ENCODE assay signal across 8 cellular contexts in genomic region chr2:219228745-219229374, GRCh38. TPM values are rescaled to one million over a fixed set of nuclear protein-coding genes. Genes with fewer than 3 reads are reported as not detected.
DNase-seq lines count a peak whose midpoint lies in the region; ATAC-seq, FAIRE-seq and TF ChIP-seq lines count a peak whose summit lies in the region.

No MANE protein-coding gene starts in this region.

- peak; percentile 76 for DNase-seq in GM12891 (ENCODE audit: insufficient read length, low spot score)
- no peak for DNase-seq in H7
- DNase-seq in NB4 (ENCODE audit: low read depth): no peak
- DNase-seq in H1 (ENCODE audit: low read depth in 1 of 2, low spot score in 2 of 2): no peak
- DNase-seq in naive thymus-derived CD8-positive, alpha-beta T cell: peak in 1 of 10 donors; percentile 25
- no peak for DNase-seq in activated effector memory CD4-positive, alpha-beta T cell treated with anti-CD3 and anti-CD28 coated beads, Interleukin-2, amount 50 U/mL, for 16 hours
- DNase-seq in globus pallidus (ENCODE audit: low spot score): no peak
- no peak for DNase-seq in NCI-H526 treated with DMSO at 0.1 percent for 48 hours (lab: John Stamatoyannopoulos, UW)

- H3K23me2 ChIP-seq in H1 (ENCODE audit: low read depth, low read length): peaks cover 7% of the 10 kb centered on the region; the same call in 1 of the 2 replicates

- TF ChIP-seq RAD21 in H1 (IDR thresholded peaks at IDR 0.05 in 1 of 2, conservative IDR thresholded peaks at IDR 0.05 in 1 of 2; ENCODE audit: low read depth in 2 of 2, low read length in 2 of 2): no peak; a peak in 1 of 4 replicates

- POLR2A ChIA-PET in H1 (lab: Charles Lee; ENCODE audit: partially characterized antibody): interaction anchor here (0.9 to 4.6 kb wide), 10 partner anchors 9 to 102 kb away, joined by 3 to 57 read pairs (median 8); partner anchors contain the start of genes ABCB6, CNPPD1, DNAJB2 and GLB1L
- POLR2A ChIA-PET in naive thymus-derived CD8-positive, alpha-beta T cell (lab: Charles Lee): interaction anchor here (0.6 to 20.8 kb wide), 20 partner anchors 8 to 999 kb away, joined by 3 to 591 read pairs (median 6); partner anchors contain the start of genes ABCB6, CNPPD1, DNAJB2 and DNPEP

- H3K36me3 ChIP-seq in H7 (replicated peaks; ENCODE audit: control insufficient read depth, insufficient read depth, low read length) (peaks cover 24% of the 10 kb centered on the region), H1 (ENCODE audit: control insufficient read depth in 2 of 4, insufficient read depth in 4 of 4, low read length in 3 of 4) (peaks cover 18 to 48% (median 36%) of the 10 kb centered on the region in 4 experiments)

- no peak for TF ChIP-seq POLR2A in GM12891 (IDR thresholded peaks at IDR 0.05; ENCODE audit: low read depth, low read length)
- TF ChIP-seq POLR2A in NB4 (IDR thresholded peaks at IDR 0.05; ENCODE audit: extremely low read depth, insufficient read length): no peak
- TF ChIP-seq POLR2A in H1 (IDR thresholded peaks at IDR 0.05; ENCODE audit: control extremely low read depth in 1 of 2, low read depth in 2 of 2, low read length in 2 of 2): no peak

- no peak for FAIRE-seq in GM12891 (lab: Jason Lieb, UNC)
- no peak for FAIRE-seq in H1 (lab: Jason Lieb, UNC)

- H3K9me3 ChIP-seq in H1 (ENCODE audit: insufficient read depth in 2 of 2, low read depth in 1 of 2, low read length in 1 of 2): no peaks in the 10 kb centered on the region

- no peak overlapping the region for H2BK12ac ChIP-seq in H1 (ENCODE audit: low read depth, low read length)

- H3K27ac ChIP-seq in H1 (ENCODE audit: low read depth, low read length): peak overlapping the region; percentile 71; the same call in 1 of the 2 replicates

- peak in 1 of 2 donors; percentile 16 for ATAC-seq in naive thymus-derived CD8-positive, alpha-beta T cell

- peaks cover 0 to 4% of the 10 kb centered on the region in 2 experiments for H4K20me1 ChIP-seq in H1 (replicated peaks in 1 of 2; ENCODE audit: control insufficient read depth in 1 of 2, insufficient read depth in 2 of 2, low read length in 2 of 2)

- no peak for TF ChIP-seq CTCF in NB4 (IDR thresholded peaks at IDR 0.05; ENCODE audit: low read depth, low read length)
- TF ChIP-seq CTCF in H1 (IDR thresholded peaks at IDR 0.05; ENCODE audit: control extremely low read depth in 1 of 3, insufficient read depth in 1 of 3, low read depth in 1 of 3, low read length in 3 of 3): no peak

- H2BK20ac ChIP-seq in H1 (ENCODE audit: low read length): no peak overlapping the region

- CTCF ChIA-PET in H1 (lab: Charles Lee; ENCODE audit: partially characterized antibody): interaction anchor here (0.7 to 4.9 kb wide), 5 partner anchors 16 to 65 kb away, joined by 3 to 23 read pairs (median 4); partner anchors contain the start of genes GLB1L and STK16

- H3K36me3 Mint-ChIP-seq in naive thymus-derived CD8-positive, alpha-beta T cell: peaks cover 4 to 60% (median 24%) of the 10 kb centered on the region in 3 donors

- H2AFZ ChIP-seq in H1 (ENCODE audit: low read length): no peak overlapping the region

- no peak overlapping the region for H2BK15ac ChIP-seq in H1 (ENCODE audit: low read length)

- H3K79me2 ChIP-seq in H1 (ENCODE audit: control insufficient read depth in 1 of 2, insufficient read depth in 2 of 2, low read length in 2 of 2): peaks cover 0 to 12% of the 10 kb centered on the region in 2 experiments; a peak in 2 of 4 replicates

- H3K9me3 Mint-ChIP-seq in naive thymus-derived CD8-positive, alpha-beta T cell: no peaks in the 10 kb centered on the region

- H3K4me3 ChIP-seq in H7 (ENCODE audit: insufficient read depth, low read depth, low read length): peak overlapping the region; percentile 67
- peak overlapping the region; percentile 94 for H3K4me3 ChIP-seq in NB4 (ENCODE audit: low read depth, low read length)
- H3K4me3 ChIP-seq in H1 (ENCODE audit: extremely low read depth in 1 of 4, insufficient read depth in 2 of 4, low read depth in 3 of 4, low read length in 4 of 4): peak overlapping the region; percentile 82 to 97 (median 92)

- H3K4me1 Mint-ChIP-seq in naive thymus-derived CD8-positive, alpha-beta T cell: peaks cover 25 to 73% (median 60%) of the 10 kb centered on the region in 4 donors

- H2BK5ac ChIP-seq in H1 (ENCODE audit: low read depth, low read length): no peak overlapping the region; the same call in 1 of the 2 replicates

- H3K14ac ChIP-seq in H1 (ENCODE audit: insufficient read length): no peak overlapping the region

- peaks cover 0 to 6% (median 3%) of the 10 kb centered on the region in 4 experiments; a peak in 5 of 7 replicates for H3K4me1 ChIP-seq in H1 (replicated peaks in 1 of 4; ENCODE audit: control insufficient read depth in 3 of 4, insufficient read depth in 4 of 4, low read length in 3 of 4)

- peak overlapping the region; percentile 9 to 68 (median 41); a peak in 6 of 7 replicates for H3K9ac ChIP-seq in H1 (replicated peaks in 1 of 4; ENCODE audit: extremely low read depth in 1 of 4, low read depth in 3 of 4, low read length in 3 of 4)

- peak overlapping the region; percentile 48 to 99 (median 86) for H3K27ac Mint-ChIP-seq in naive thymus-derived CD8-positive, alpha-beta T cell

- no peak for TF ChIP-seq EP300 in H1 (IDR thresholded peaks at IDR 0.05; ENCODE audit: borderline replicate concordance in 1 of 2, low read depth in 2 of 2, low read length in 2 of 2)

- no peak overlapping the region for H4K8ac ChIP-seq in H1 (ENCODE audit: extremely low read depth, insufficient read depth, low read length)

- H3K4me3 Mint-ChIP-seq in naive thymus-derived CD8-positive, alpha-beta T cell: peak overlapping the region; percentile 82 to 99 (median 92)

- H3K79me1 ChIP-seq in H1 (ENCODE audit: low read depth, low read length): no peaks in the 10 kb centered on the region; the same call in 1 of the 2 replicates

- peak overlapping the region; percentile 32 for H3K4ac ChIP-seq in H1 (replicated peaks; ENCODE audit: insufficient read length, low read depth, low read length)

- H3K27me3 ChIP-seq in H7 (ENCODE audit: control insufficient read depth, insufficient read depth, low read length) (no peaks in the 10 kb centered on the region), H1 (replicated peaks in 1 of 4; ENCODE audit: control insufficient read depth in 3 of 4, extremely low read depth in 1 of 4, insufficient read depth in 3 of 4, low read length in 3 of 4) (no peaks in the 10 kb centered on the region; a peak in 1 of 7 replicates)

- H3K27me3 Mint-ChIP-seq in naive thymus-derived CD8-positive, alpha-beta T cell: no peaks in the 10 kb centered on the region

- no peak overlapping the region for H2BK120ac ChIP-seq in H1 (replicated peaks; ENCODE audit: low read depth, low read length)

- H2AK5ac ChIP-seq in H1 (ENCODE audit: low read depth, low read length): no peak overlapping the region

- WGBS in H1 (ENCODE audit: extremely low coverage in 1 of 2, insufficient coverage in 1 of 2, insufficient read length in 1 of 2, insufficient replicate concordance in 2 of 2, low coverage in 1 of 2, low lambda C conversion rate in 2 of 2, missing lambda C conversion rate in 1 of 2), 2 experiments: 8% methylated on average over 31 of the region's 33 CpGs; no CpG with 5 or more reads in 1 of the 2 experiments

- H4K91ac ChIP-seq in H1 (replicated peaks; ENCODE audit: insufficient read length, low read length): no peak overlapping the region

- peak overlapping the region; percentile 52 for H3K56ac ChIP-seq in H1 (replicated peaks; ENCODE audit: insufficient read length, low read depth, low read length)

- no peak overlapping the region; the same call in 1 of the 2 replicates for H3K18ac ChIP-seq in H1 (ENCODE audit: extremely low read depth, low read length)

- H3K4me2 ChIP-seq in H1 (ENCODE audit: insufficient read depth in 1 of 2, low read depth in 2 of 2, low read length in 2 of 2): peak overlapping the region; percentile 85 to 91

- H3K23ac ChIP-seq in H1 (ENCODE audit: insufficient read length): no peak overlapping the region

- no peak overlapping the region for H4K5ac ChIP-seq in H1 (ENCODE audit: insufficient read length, low read depth, low read length)

RNA-seq across cellular contexts. Expression of gene ATG9A, which starts 0.6 kb away (rescaled TPM):
- 14.9 TPM for polyA plus RNA-seq in GM12891 (2012; ENCODE audit: low read depth, missing spikeins)
- 32.5 and 38.6 TPM in 2 replicates for total RNA-seq in H7 (2014; rRNA removed; shearing (Covaris generic))
- 43.6 and 43.8 TPM in 2 replicates for total RNA-seq in H1 (2021; fragmentation: NEBNext Ultra II Directional; extraction: Animal tissue kit (Norgen Biotek cat#: 25700))
- 66.8 and 82.2 TPM in 2 replicates for polyA plus RNA-seq in H1 (2011; rRNA removed)
- 47.5 TPM for polyA plus RNA-seq in H1 (2011; cell fraction: cytosol; rRNA removed)
- 77.0 TPM for polyA plus RNA-seq in H1 (2011; cell fraction: nucleus; rRNA removed)
- polyA plus RNA-seq in H1 (2012, experiment 1 of 2): 36.0 to 48.2 TPM (median 43.0 TPM) in 4 replicates
- polyA plus RNA-seq in H1 (2012, experiment 2 of 2): 67.7 TPM
- polyA plus RNA-seq in H1 (2013, experiment 1 of 2): 46.7 TPM
- 47.3 TPM for polyA plus RNA-seq in H1 (2013, experiment 2 of 2)
- 95.5 and 105 TPM in 2 replicates for polyA minus RNA-seq in H1 (2011; rRNA and poly(A)+ RNA removed)
- 44.2 TPM for polyA minus RNA-seq in H1 (2011; cell fraction: cytosol; rRNA and poly(A)+ RNA removed)
- 45.0 TPM for polyA minus RNA-seq in H1 (2011; cell fraction: nucleus; rRNA and poly(A)+ RNA removed)
- total RNA-seq in naive thymus-derived CD8-positive, alpha-beta T cell: 10 to 100 TPM; 52.6 to 53.5 TPM
- 10 to 100 TPM; 17.7 to 27.9 (median 20.5) TPM for polyA plus RNA-seq in naive thymus-derived CD8-positive, alpha-beta T cell

RNA-seq across cellular contexts. Expression of gene ANKZF1, which starts 0.7 kb away (rescaled TPM):
- 55.5 TPM for polyA plus RNA-seq in GM12891 (2012; ENCODE audit: low read depth, missing spikeins)
- total RNA-seq in H7 (2014; rRNA removed; shearing (Covaris generic)): 56.9 and 63.4 TPM in 2 replicates
- 44.4 and 50.1 TPM in 2 replicates for total RNA-seq in H1 (2021; fragmentation: NEBNext Ultra II Directional; extraction: Animal tissue kit (Norgen Biotek cat#: 25700))
- polyA plus RNA-seq in H1 (2011; rRNA removed): 32.5 and 43.7 TPM in 2 replicates
- polyA plus RNA-seq in H1 (2011; cell fraction: cytosol; rRNA removed): 45.5 TPM
- polyA plus RNA-seq in H1 (2011; cell fraction: nucleus; rRNA removed): 197 TPM
- 46.6 to 53.3 TPM (median 50.4 TPM) in 4 replicates for polyA plus RNA-seq in H1 (2012, experiment 1 of 2)
- 26.9 TPM for polyA plus RNA-seq in H1 (2012, experiment 2 of 2)
- polyA plus RNA-seq in H1 (2013, experiment 1 of 2): 31.9 TPM
- 30.1 TPM for polyA plus RNA-seq in H1 (2013, experiment 2 of 2)
- 33.2 and 37.7 TPM in 2 replicates for polyA minus RNA-seq in H1 (2011; rRNA and poly(A)+ RNA removed)
- 29.0 TPM for polyA minus RNA-seq in H1 (2011; cell fraction: cytosol; rRNA and poly(A)+ RNA removed)
- polyA minus RNA-seq in H1 (2011; cell fraction: nucleus; rRNA and poly(A)+ RNA removed): 67.9 TPM
- total RNA-seq in naive thymus-derived CD8-positive, alpha-beta T cell: 100 to 1,000 TPM; 263 to 278 TPM
- polyA plus RNA-seq in naive thymus-derived CD8-positive, alpha-beta T cell: 10 to 100 TPM; 23.8 to 46.2 (median 25.9) TPM

RNA-seq across cellular contexts. Expression of gene ABCB6, which starts 10.1 kb away (rescaled TPM):
- 17.4 TPM for polyA plus RNA-seq in GM12891 (2012; ENCODE audit: low read depth, missing spikeins)
- total RNA-seq in H7 (2014; rRNA removed; shearing (Covaris generic)): 50.4 and 74.8 TPM in 2 replicates
- 44.9 and 49.9 TPM in 2 replicates for total RNA-seq in H1 (2021; fragmentation: NEBNext Ultra II Directional; extraction: Animal tissue kit (Norgen Biotek cat#: 25700))
- 50.6 and 65.6 TPM in 2 replicates for polyA plus RNA-seq in H1 (2011; rRNA removed)
- 49.8 TPM for polyA plus RNA-seq in H1 (2011; cell fraction: cytosol; rRNA removed)
- polyA plus RNA-seq in H1 (2011; cell fraction: nucleus; rRNA removed): 157 TPM
- polyA plus RNA-seq in H1 (2012, experiment 1 of 2): 70.4 to 78.0 TPM (median 75.7 TPM) in 4 replicates
- 49.9 TPM for polyA plus RNA-seq in H1 (2012, experiment 2 of 2)
- 37.5 TPM for polyA plus RNA-seq in H1 (2013, experiment 1 of 2)
- polyA plus RNA-seq in H1 (2013, experiment 2 of 2): 34.5 TPM
- polyA minus RNA-seq in H1 (2011; rRNA and poly(A)+ RNA removed): 79.1 and 91.0 TPM in 2 replicates
- polyA minus RNA-seq in H1 (2011; cell fraction: cytosol; rRNA and poly(A)+ RNA removed): 25.9 TPM
- 63.5 TPM for polyA minus RNA-seq in H1 (2011; cell fraction: nucleus; rRNA and poly(A)+ RNA removed)
- 10 to 100 TPM; 12.3 to 12.9 TPM for total RNA-seq in naive thymus-derived CD8-positive, alpha-beta T cell
- 1 to 10 TPM; 1.6 to 4.9 (median 1.8) TPM for polyA plus RNA-seq in naive thymus-derived CD8-positive, alpha-beta T cell

RNA-seq across cellular contexts. Expression of gene GLB1L, which starts 16.4 kb away (rescaled TPM):
- 2.2 TPM for polyA plus RNA-seq in GM12891 (2012; ENCODE audit: low read depth, missing spikeins)
- 4.9 and 6.6 TPM in 2 replicates for total RNA-seq in H7 (2014; rRNA removed; shearing (Covaris generic))
- 3.2 and 3.7 TPM in 2 replicates for total RNA-seq in H1 (2021; fragmentation: NEBNext Ultra II Directional; extraction: Animal tissue kit (Norgen Biotek cat#: 25700))
- polyA plus RNA-seq in H1 (2011; rRNA removed): 3.7 and 4.0 TPM in 2 replicates
- 4.0 TPM for polyA plus RNA-seq in H1 (2011; cell fraction: cytosol; rRNA removed)
- 7.6 TPM for polyA plus RNA-seq in H1 (2011; cell fraction: nucleus; rRNA removed)
- 2.2 to 4.8 TPM (median 3.3 TPM) in 4 replicates for polyA plus RNA-seq in H1 (2012, experiment 1 of 2)
- polyA plus RNA-seq in H1 (2012, experiment 2 of 2): 1.3 TPM
- polyA plus RNA-seq in H1 (2013, experiment 1 of 2): 4.1 TPM
- 3.8 TPM for polyA plus RNA-seq in H1 (2013, experiment 2 of 2)
- polyA minus RNA-seq in H1 (2011; rRNA and poly(A)+ RNA removed): 2.5 and 3.3 TPM in 2 replicates
- polyA minus RNA-seq in H1 (2011; cell fraction: cytosol; rRNA and poly(A)+ RNA removed): 1.8 TPM
- 7.1 TPM for polyA minus RNA-seq in H1 (2011; cell fraction: nucleus; rRNA and poly(A)+ RNA removed)
- 1 to 10 TPM; 1.8 to 2.7 TPM for total RNA-seq in naive thymus-derived CD8-positive, alpha-beta T cell
- 1 to 10 TPM in 2 of 3 donors, under 1 TPM in 1; 0.62 to 1.8 (median 1.7) TPM for polyA plus RNA-seq in naive thymus-derived CD8-positive, alpha-beta T cell

RNA-seq across cellular contexts. Expression of gene STK16, which starts 16.4 kb away (rescaled TPM):
- polyA plus RNA-seq in GM12891 (2012; ENCODE audit: low read depth, missing spikeins): 31.0 TPM
- 26.2 and 38.6 TPM in 2 replicates for total RNA-seq in H7 (2014; rRNA removed; shearing (Covaris generic))
- 17.0 and 21.3 TPM in 2 replicates for total RNA-seq in H1 (2021; fragmentation: NEBNext Ultra II Directional; extraction: Animal tissue kit (Norgen Biotek cat#: 25700))
- 51.4 and 69.9 TPM in 2 replicates for polyA plus RNA-seq in H1 (2011; rRNA removed)
- 57.6 TPM for polyA plus RNA-seq in H1 (2011; cell fraction: cytosol; rRNA removed)
- 61.7 TPM for polyA plus RNA-seq in H1 (2011; cell fraction: nucleus; rRNA removed)
- polyA plus RNA-seq in H1 (2012, experiment 1 of 2): 24.0 to 34.8 TPM (median 27.4 TPM) in 4 replicates
- polyA plus RNA-seq in H1 (2012, experiment 2 of 2): 17.0 TPM
- 12.3 TPM for polyA plus RNA-seq in H1 (2013, experiment 1 of 2)
- 10.4 TPM for polyA plus RNA-seq in H1 (2013, experiment 2 of 2)
- 36.1 and 47.0 TPM in 2 replicates for polyA minus RNA-seq in H1 (2011; rRNA and poly(A)+ RNA removed)
- polyA minus RNA-seq in H1 (2011; cell fraction: cytosol; rRNA and poly(A)+ RNA removed): 12.3 TPM
- polyA minus RNA-seq in H1 (2011; cell fraction: nucleus; rRNA and poly(A)+ RNA removed): 36.2 TPM
- total RNA-seq in naive thymus-derived CD8-positive, alpha-beta T cell: 10 to 100 TPM; 22.4 to 22.6 TPM
- polyA plus RNA-seq in naive thymus-derived CD8-positive, alpha-beta T cell: 10 to 100 TPM; 21.6 to 25.8 (median 23.7) TPM
